Comparison of ENCODE assay signal across 8 cellular contexts in the genomic region with DNA sequence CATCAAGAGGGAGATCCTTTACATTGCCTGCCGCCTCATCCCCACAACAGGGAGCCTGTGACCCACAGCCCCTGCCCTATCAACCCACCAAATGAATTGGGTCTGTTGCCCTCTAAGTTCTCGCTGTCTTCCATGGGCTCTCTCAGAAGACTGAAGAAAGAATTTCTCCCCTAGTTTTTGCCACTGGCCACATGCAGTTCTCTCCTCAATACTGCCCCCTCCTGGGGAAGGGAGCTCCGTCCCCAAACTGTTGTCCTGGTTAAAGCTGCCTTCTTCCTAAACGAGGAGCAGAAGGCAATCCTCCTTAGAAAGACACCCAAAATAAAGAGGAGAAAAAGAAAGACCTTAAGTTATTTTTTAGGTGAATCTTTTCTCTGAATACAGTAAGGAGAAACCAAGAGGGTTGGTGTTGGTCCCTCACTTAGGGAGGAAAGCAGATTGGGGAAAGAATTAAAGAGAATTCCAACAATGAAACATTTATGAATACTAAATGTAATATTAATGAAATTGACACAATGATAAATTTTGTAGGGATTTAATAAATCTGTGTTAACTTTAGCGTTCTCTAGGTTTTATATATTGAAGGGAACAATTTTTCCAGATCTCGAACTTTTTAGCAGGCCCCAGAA. TPM values are rescaled to one million over a fixed set of nuclear protein-coding genes. Genes with fewer than 3 reads are reported as not detected.
DNase-seq lines count a peak whose midpoint lies in the region; ATAC-seq and TF ChIP-seq lines count a peak whose summit lies in the region.

No MANE protein-coding gene starts in this region.

- no peak for TF ChIP-seq POLR2A in transverse colon (IDR thresholded peaks at IDR 0.05)

- no peak for TF ChIP-seq EP300 in transverse colon (IDR thresholded peaks at IDR 0.05; ENCODE audit: low read depth)

- H3K36me3 ChIP-seq in colonic mucosa (no peaks in the 10 kb centered on the region), mucosa of descending colon (ENCODE audit: low read depth) (no peaks in the 10 kb centered on the region), transverse colon (no peaks in the 10 kb centered on the region)

- peak; percentile 68 for ATAC-seq in GM21367 (IDR thresholded peaks at IDR 0.05; ENCODE audit: unreplicated experiment)
- peak; percentile 68 for ATAC-seq in mucosa of descending colon

- no peak overlapping the region for H3K4me3 ChIP-seq in colonic mucosa
- H3K4me3 ChIP-seq in mucosa of descending colon = no peak overlapping the region
- H3K4me3 ChIP-seq in transverse colon = no peak overlapping the region

- no peak overlapping the region for H3K9ac ChIP-seq in colonic mucosa (ENCODE audit: low read depth in 2 of 2, low read length in 2 of 2)

- H3K27ac ChIP-seq in colonic mucosa (no peak overlapping the region), transverse colon (no peak overlapping the region)

- intact Hi-C loops in colonic mucosa (cut with DNase I) = loop anchor here (5.0 kb wide), 1 partner anchor 1182 kb away; no protein-coding TSS in a partner anchor
- intact Hi-C loops in mucosa of descending colon (cut with DNase I, micrococcal nuclease) = no loop called here
- intact Hi-C loops in transverse colon (cut with DNase I; ENCODE audit: low total_unique reads) = no loop called here

- H3K27me3 ChIP-seq in colonic mucosa = no peaks in the 10 kb centered on the region
- H3K27me3 ChIP-seq in transverse colon = peaks cover 4% of the 10 kb centered on the region

- DNase-seq in ELR (ENCODE audit: low read depth) (peak; percentile 68), LHCN-M2 (ENCODE audit: low read depth) (peak; percentile 59), T follicular helper cell (ENCODE audit: low read depth) (peak; percentile 18), colonic mucosa (peak; percentile 85), mucosa of descending colon (peak in 2 of 3 donors; percentile 69 to 87), transverse colon (peak; percentile 68), OCI-M2 (lab: John Stamatoyannopoulos, UW; ENCODE audit: unreplicated experiment) (no peak)

- WGBS in transverse colon (ENCODE audit: low coverage in 1 of 2), 2 donors = 46 to 54% methylated on average over 4 to 6 of the region's 6 CpGs

- no peaks in the 10 kb centered on the region for H3K4me1 ChIP-seq in colonic mucosa
- H3K4me1 ChIP-seq in mucosa of descending colon (ENCODE audit: low read depth) = no peaks in the 10 kb centered on the region
- peaks cover 0 to 3% (median 0%) of the 10 kb centered on the region in 4 donors for H3K4me1 ChIP-seq in transverse colon

- in situ Hi-C loops in transverse colon (cut with MboI; ENCODE audit: low pct_ligation_motif_present in 1 of 4, low pct_unique_long_range_greater_than_20kb in 1 of 4, low sequenced_read_pairs in 3 of 4) = loop anchor here in 3 of 4 donors (25.0 kb wide), 2 partner anchors 248 to 1177 kb away; no protein-coding TSS in a partner anchor

- TF ChIP-seq CTCF in colonic mucosa (IDR thresholded peaks at IDR 0.05) (peak; percentile 75), mucosa of descending colon (IDR thresholded peaks at IDR 0.05) (peak; percentile 65), transverse colon (IDR thresholded peaks at IDR 0.05) (peak; percentile 53 to 70 (median 59))

- H3K9me3 ChIP-seq in colonic mucosa (no peaks in the 10 kb centered on the region), mucosa of descending colon (no peaks in the 10 kb centered on the region), transverse colon (no peaks in the 10 kb centered on the region)

RNA-seq across cellular contexts. Expression of gene SATB2, which starts 31.1 kb away (rescaled TPM):
- total RNA-seq in LHCN-M2 (2014; rRNA removed) = 9.6 and 10.3 TPM in 2 replicates
- polyA plus RNA-seq in LHCN-M2 (2012) = 3.6 TPM
- 100 to 1,000 TPM; 133 to 178 TPM for total RNA-seq in colonic mucosa
- 100 to 1,000 TPM; 125 to 328 (median 183) TPM for total RNA-seq in mucosa of descending colon
- 100 to 1,000 TPM; 289 to 316 (median 293) TPM for total RNA-seq in transverse colon

Comparison
In these comparisons a context has a peak if more than half of its experiments do, and no peak if none do; other contexts are left out.
1. RNA of gene SATB2, which starts 31.1 kb away (total RNA-seq): 289 to 316 TPM in transverse colon, 125 to 328 TPM in mucosa of descending colon and 133 to 178 TPM in colonic mucosa; 9.6 to 10.3 TPM in LHCN-M2; every median in the first group is over 10 times any median in the second.
2. Peak in every context shown above with its lines, with median percentiles within 50 percentile points of each other: CTCF ChIP-seq.